In the genomic region with DNA sequence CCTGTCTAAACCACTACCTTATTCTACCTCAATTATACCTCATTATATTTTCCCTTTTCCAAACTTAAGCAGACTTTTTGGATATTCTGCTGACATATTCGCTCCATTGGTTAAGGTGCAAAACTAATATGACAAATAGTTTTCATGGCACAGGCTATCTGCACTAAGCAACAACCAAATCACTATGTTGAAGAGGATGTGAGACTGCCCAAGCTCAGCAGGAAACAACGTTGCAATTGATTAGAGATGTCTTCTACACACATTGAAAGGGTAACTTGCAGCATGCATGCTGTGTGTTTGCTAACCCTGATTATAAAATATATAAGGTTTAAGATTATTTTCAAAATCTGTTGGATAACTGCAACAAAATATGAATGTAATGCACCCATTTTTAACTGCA, we compare ENCODE assay signal across 14 cellular contexts.
DNase-seq lines count a peak whose midpoint lies in the region; ATAC-seq and TF ChIP-seq lines count a peak whose summit lies in the region.
"Had no signal": no experiment of that assay in that cellular context is flagged by ENCODE, and none has a peak within 500 bp of the region (broad histone marks: within the 10 kb centered on the region; RNA-seq: fewer than 3 reads in every experiment).

No MANE protein-coding gene starts in this region.

- ATAC-seq in GM18858 (IDR thresholded peaks at IDR 0.05; ENCODE audit: unreplicated experiment) (peak; percentile 56), GM21515 (IDR thresholded peaks at IDR 0.05; ENCODE audit: unreplicated experiment) (peak; percentile 63), HG03064 (IDR thresholded peaks at IDR 0.05; ENCODE audit: low read depth, unreplicated experiment) (peak; percentile 49), HG03442 (IDR thresholded peaks at IDR 0.05; ENCODE audit: unreplicated experiment) (no peak), GM19455 (IDR thresholded peaks at IDR 0.05; ENCODE audit: unreplicated experiment) (no peak)
- ATAC-seq: activated CD8-positive, alpha-beta T cell treated with anti-CD3 and anti-CD28 coated beads, Interleukin-2, amount 10 ng/mL, durations not matched to agents 7 days and 5 days; T-helper 17 cell had no signal

- H3K4me2 ChIP-seq in OCI-LY3 (ENCODE audit: low read length) = peak overlapping the region; percentile 82

- peak overlapping the region; percentile 61 for H3K4me3 ChIP-seq in OCI-LY3 (ENCODE audit: low read length)
- H3K4me3 ChIP-seq: HAP-1 had no signal

- no peaks in the 10 kb centered on the region for H3K9me3 ChIP-seq in OCI-LY3 (ENCODE audit: insufficient read depth, low read length)
- H3K9me3 ChIP-seq: HAP-1 had no signal

- peaks cover 9% of the 10 kb centered on the region for H3K79me2 ChIP-seq in OCI-LY3 (ENCODE audit: low read length)

- no peaks in the 10 kb centered on the region for H3K36me3 ChIP-seq in OCI-LY3 (replicated peaks; ENCODE audit: low read depth, low read length)
- H3K36me3 ChIP-seq: HAP-1 had no signal

- H3K9ac ChIP-seq in OCI-LY3 (ENCODE audit: low read length) = peak overlapping the region; percentile 51

- no peak overlapping the region for H2AFZ ChIP-seq in OCI-LY3 (ENCODE audit: low read depth, low read length)

- TF ChIP-seq CTCF in OCI-LY3 (IDR thresholded peaks at IDR 0.05; ENCODE audit: low read depth, low read length) = no peak

- peaks cover 42% of the 10 kb centered on the region for H3K4me1 ChIP-seq in OCI-LY3 (ENCODE audit: low read length)
- H3K4me1 ChIP-seq: HAP-1 had no signal

- no peaks in the 10 kb centered on the region for H4K20me1 ChIP-seq in OCI-LY3 (ENCODE audit: insufficient read depth, low read length)

- DNase-seq in Ammon's horn (ENCODE audit: low spot score) = no peak
- no peak for DNase-seq in NCI-H146 (lab: John Stamatoyannopoulos, UW)
- DNase-seq: activated CD8-positive, alpha-beta T cell treated with anti-CD3 and anti-CD28 coated beads, Interleukin-2, amount 10 ng/mL, durations not matched to agents 7 days and 5 days; CD4-positive, alpha-beta T cell; GF-D8; stimulated activated CD4-positive, alpha-beta T cell treated with anti-CD3 and anti-CD28 coated beads, Interleukin-4, amount 100 ng/mL, for 24 hours; T-helper 17 cell had no signal

- H3K27me3 ChIP-seq in OCI-LY3 (ENCODE audit: low read depth, low read length) = no peaks in the 10 kb centered on the region

- H3K27ac ChIP-seq in OCI-LY3 (ENCODE audit: low read length) = peak overlapping the region; percentile 67

Comparison
In these comparisons a context has a peak if more than half of its experiments do, and no peak if none do; other contexts are left out.
1. ATAC-seq: peak in GM18858 (single experiment), GM21515 (single experiment) and HG03064 (single experiment); none in HG03442 (single experiment) and GM19455 (single experiment).